In genomic region chr16:74425761-74426160, GRCh38 we compare ENCODE assay signal across 8 cellular contexts. TPM values are rescaled to one million over a fixed set of nuclear protein-coding genes. Genes with fewer than 3 reads are reported as not detected.
"Had no signal": no experiment of that assay in that cellular context is flagged by ENCODE, and none has a peak within 500 bp of the region (broad histone marks: within the 10 kb centered on the region; RNA-seq: fewer than 3 reads in every experiment).

No MANE protein-coding gene starts in this region.

RNA-seq across cellular contexts. Expression of gene CLEC18B, which starts 4.5 kb away (rescaled TPM):
- total RNA-seq: RPMI7951, SJCRH30, SJSA1, SK-MEL-5 had no signal

RNA-seq across cellular contexts. Expression of gene NPIPB15, which starts 49.7 kb away (rescaled TPM):
- total RNA-seq: PC-3, Right ventricle myocardium inferior, Right ventricle myocardium superior, RPMI7951, SK-MEL-5 had no signal
- polyA plus RNA-seq: SK-N-SH had no signal
